Comparison of ENCODE assay signal across 19 cellular contexts in the genomic region with DNA sequence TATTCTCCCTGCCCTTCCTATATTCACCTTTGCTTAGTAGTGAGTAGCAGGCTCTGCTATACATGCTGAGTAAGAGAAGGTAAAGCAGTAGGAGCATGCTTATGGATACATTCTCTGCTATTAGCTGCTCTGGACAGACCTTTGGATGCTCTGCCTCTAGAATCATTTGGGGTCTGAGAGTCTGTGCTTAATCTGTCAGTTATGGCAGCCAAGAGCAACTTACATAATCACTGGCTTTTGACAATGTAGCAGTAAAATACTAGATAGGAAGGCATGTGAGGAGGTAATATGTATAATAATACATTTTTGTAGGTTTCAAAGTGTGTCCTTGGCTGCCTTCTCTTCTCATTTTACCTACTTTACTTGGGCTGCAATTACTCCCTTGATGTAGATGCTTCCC.
"Had no signal": no experiment of that assay in that cellular context is flagged by ENCODE, and none has a peak within 500 bp of the region (broad histone marks: within the 10 kb centered on the region; RNA-seq: fewer than 3 reads in every experiment).

No MANE protein-coding gene starts in this region.

- H3K27ac ChIP-seq: coronary artery, esophagus muscularis mucosa, gastrocnemius medialis, heart right ventricle, left lung, lower lobe of right lung had no signal

- DNase-seq: dermis blood vessel endothelial cell; dorsolateral prefrontal cortex; effector CD4-positive, alpha-beta T cell; effector memory CD4-positive, alpha-beta T cell; foreskin melanocyte; gastrocnemius medialis; glutamatergic neuron; heart right ventricle; hippocampal formation; left cardiac atrium; left lung; left ventricle myocardium superior; lower lobe of right lung; mesenchymal stem cell; mucosa of descending colon; naive B cell; naive thymus-derived CD8-positive, alpha-beta T cell had no signal

- ATAC-seq: gastrocnemius medialis; heart right ventricle; left cardiac atrium; left lung; left ventricle myocardium superior; lower lobe of right lung; mucosa of descending colon; naive thymus-derived CD8-positive, alpha-beta T cell had no signal
